8 cellular contexts compared by ENCODE assay signal in the genomic region with DNA sequence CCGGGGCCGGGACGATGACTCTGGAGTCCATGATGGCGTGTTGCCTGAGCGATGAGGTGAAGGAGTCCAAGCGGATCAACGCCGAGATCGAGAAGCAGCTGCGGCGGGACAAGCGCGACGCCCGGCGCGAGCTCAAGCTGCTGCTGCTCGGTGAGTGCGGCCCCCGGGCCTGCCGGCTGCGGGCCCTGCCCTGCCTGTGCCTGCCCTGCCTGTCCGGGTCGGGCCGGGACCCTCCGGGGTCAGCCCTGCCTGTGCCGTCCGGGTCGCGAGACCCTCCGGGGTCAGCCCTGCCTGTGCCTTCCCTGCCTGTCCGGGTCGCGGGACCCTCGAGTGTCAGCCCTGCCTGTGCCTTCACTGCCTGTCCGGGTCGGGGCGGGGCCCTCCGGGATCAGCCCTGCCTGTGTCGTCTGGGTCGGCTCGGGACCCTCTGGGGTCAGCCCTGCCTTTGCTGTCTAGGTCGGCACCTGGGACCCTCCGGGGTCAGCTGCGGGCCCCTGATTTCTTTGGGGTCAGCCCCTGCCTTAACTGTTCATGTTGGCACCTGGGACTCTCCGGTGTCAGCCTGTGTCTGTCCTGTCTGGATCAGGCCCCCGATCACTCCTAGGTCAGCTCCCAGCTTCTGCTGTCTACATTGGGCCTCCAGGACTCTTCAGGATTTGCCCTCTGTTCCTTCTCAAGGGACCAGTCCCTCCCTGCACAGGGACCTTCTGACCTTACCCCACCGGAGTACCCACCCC. TPM values are rescaled to one million over a fixed set of nuclear protein-coding genes. Genes with fewer than 3 reads are reported as not detected.
DNase-seq lines count a peak whose midpoint lies in the region; ATAC-seq lines count a peak whose summit lies in the region.

No MANE protein-coding gene starts in this region.

- peak overlapping the region; percentile 85 to 98 for H3K9ac ChIP-seq in duodenal mucosa (ENCODE audit: low read depth in 1 of 2, low read length in 2 of 2)

- H3K9me3 Mint-ChIP-seq in CD4-positive, alpha-beta memory T cell = no peaks in the 10 kb centered on the region
- no peaks in the 10 kb centered on the region for H3K9me3 Mint-ChIP-seq in T-helper 1 cell treated with Interleukin-12 subunit alpha and Interleukin-12 subunit beta and Interleukin-4 antibody, amounts not matched to agents 30 μg/mL and 1 μg/mL, for 36 hours
- H3K9me3 Mint-ChIP-seq in naive thymus-derived CD8-positive, alpha-beta T cell = no peaks in the 10 kb centered on the region

- H3K4me1 ChIP-seq in CD4-positive, alpha-beta memory T cell (ENCODE audit: insufficient read depth, low read length) = peaks cover 34% of the 10 kb centered on the region
- peaks cover 33 to 52% of the 10 kb centered on the region in 2 donors for H3K4me1 ChIP-seq in duodenal mucosa (ENCODE audit: control insufficient read depth in 1 of 2, insufficient read depth in 2 of 2, low read length in 2 of 2)

- peak; percentile 23 for ATAC-seq in HG02642 (IDR thresholded peaks at IDR 0.05; ENCODE audit: poor library complexity, unreplicated experiment)
- peak; percentile 18 to 24 for ATAC-seq in naive thymus-derived CD8-positive, alpha-beta T cell

- CTCF ChIA-PET in CD4-positive, alpha-beta memory T cell (lab: Charles Lee; ENCODE audit: partially characterized antibody) = interaction anchor here (1.1 to 1.9 kb wide), 3 partner anchors 9 to 115 kb away, joined by 3 to 7 read pairs (median 3); no protein-coding TSS in a partner anchor

- H3K27me3 Mint-ChIP-seq in CD4-positive, alpha-beta memory T cell = peaks cover 5 to 21% of the 10 kb centered on the region in 2 donors
- H3K27me3 Mint-ChIP-seq in T-helper 1 cell treated with Interleukin-12 subunit alpha and Interleukin-12 subunit beta and Interleukin-4 antibody, amounts not matched to agents 30 μg/mL and 1 μg/mL, for 36 hours (ENCODE audit: low read depth) = peaks cover 35% of the 10 kb centered on the region
- H3K27me3 Mint-ChIP-seq in naive thymus-derived CD8-positive, alpha-beta T cell = peaks cover 0 to 7% (median 0%) of the 10 kb centered on the region in 5 donors

- POLR2A ChIA-PET in CD4-positive, alpha-beta memory T cell (lab: Charles Lee; ENCODE audit: partially characterized antibody) = no interaction called here
- POLR2A ChIA-PET in naive thymus-derived CD8-positive, alpha-beta T cell (lab: Charles Lee) = interaction anchor here (1.5 kb wide), 1 partner anchor 34 kb away, joined by 3 read pairs; no protein-coding TSS in a partner anchor

- peaks cover 6% of the 10 kb centered on the region for H3K27me3 ChIP-seq in CD4-positive, alpha-beta memory T cell (ENCODE audit: insufficient read depth, low read length)
- H3K27me3 ChIP-seq in duodenal mucosa (ENCODE audit: control insufficient read depth in 1 of 2, insufficient read depth in 2 of 2, low read length in 2 of 2) = no peaks in the 10 kb centered on the region

- H3K4me1 Mint-ChIP-seq in CD4-positive, alpha-beta memory T cell = peaks cover 18 to 28% (median 23%) of the 10 kb centered on the region in 4 donors
- peaks cover 14% of the 10 kb centered on the region for H3K4me1 Mint-ChIP-seq in T-helper 1 cell treated with Interleukin-12 subunit alpha and Interleukin-12 subunit beta and Interleukin-4 antibody, amounts not matched to agents 30 μg/mL and 1 μg/mL, for 36 hours (ENCODE audit: low read depth)
- H3K4me1 Mint-ChIP-seq in naive thymus-derived CD8-positive, alpha-beta T cell = peaks cover 16 to 32% (median 26%) of the 10 kb centered on the region in 4 donors

- no peak overlapping the region for H3K27ac ChIP-seq in CD4-positive, alpha-beta memory T cell (ENCODE audit: low read depth, low read length)
- peak overlapping the region; percentile 84 for H3K27ac ChIP-seq in duodenal mucosa (ENCODE audit: low read depth, low read length)

- H3K36me3 ChIP-seq in CD4-positive, alpha-beta memory T cell (ENCODE audit: insufficient read depth, low read length) = no peaks in the 10 kb centered on the region
- H3K36me3 ChIP-seq in duodenal mucosa (ENCODE audit: control insufficient read depth in 1 of 2, insufficient read depth in 2 of 2, low read length in 2 of 2) = peaks cover under 1 to 6% of the 10 kb centered on the region in 2 donors

- no peaks in the 10 kb centered on the region for H3K9me3 ChIP-seq in CD4-positive, alpha-beta memory T cell (ENCODE audit: control insufficient read depth in 1 of 2, low read length in 2 of 2)
- H3K9me3 ChIP-seq in duodenal mucosa (ENCODE audit: control insufficient read depth in 1 of 2, low read length in 2 of 2) = no peaks in the 10 kb centered on the region

- intact Hi-C loops in CD4-positive, alpha-beta memory T cell (cut with micrococcal nuclease) = no loop called here

- H3K4me3 Mint-ChIP-seq in CD4-positive, alpha-beta memory T cell = peak overlapping the region; percentile 60 to 84 (median 80)
- H3K4me3 Mint-ChIP-seq in T-helper 1 cell treated with Interleukin-12 subunit alpha and Interleukin-12 subunit beta and Interleukin-4 antibody, amounts not matched to agents 30 μg/mL and 1 μg/mL, for 36 hours = peak overlapping the region; percentile 45
- H3K4me3 Mint-ChIP-seq in naive thymus-derived CD8-positive, alpha-beta T cell = peak overlapping the region; percentile 73 to 92 (median 84)

- peak overlapping the region; percentile 23 to 28 for H3K4me3 ChIP-seq in CD4-positive, alpha-beta memory T cell (ENCODE audit: low read length in 2 of 2)
- H3K4me3 ChIP-seq in duodenal mucosa (ENCODE audit: low read depth in 1 of 2, low read length in 2 of 2) = peak overlapping the region; percentile 85 to 92

- H3K27ac Mint-ChIP-seq in CD4-positive, alpha-beta memory T cell = peak overlapping the region in 3 of 7 donors; percentile 4 to 74 (median 60)
- no peak overlapping the region for H3K27ac Mint-ChIP-seq in T-helper 1 cell treated with Interleukin-12 subunit alpha and Interleukin-12 subunit beta and Interleukin-4 antibody, amounts not matched to agents 30 μg/mL and 1 μg/mL, for 36 hours
- peak overlapping the region in 7 of 10 donors; percentile 56 to 93 (median 88) for H3K27ac Mint-ChIP-seq in naive thymus-derived CD8-positive, alpha-beta T cell

- H3K36me3 Mint-ChIP-seq in CD4-positive, alpha-beta memory T cell = no peaks in the 10 kb centered on the region
- no peaks in the 10 kb centered on the region for H3K36me3 Mint-ChIP-seq in T-helper 1 cell treated with Interleukin-12 subunit alpha and Interleukin-12 subunit beta and Interleukin-4 antibody, amounts not matched to agents 30 μg/mL and 1 μg/mL, for 36 hours (ENCODE audit: low read depth)
- H3K36me3 Mint-ChIP-seq in naive thymus-derived CD8-positive, alpha-beta T cell = no peaks in the 10 kb centered on the region

- DNase-seq in CD4-positive, alpha-beta memory T cell = peak in 4 of 5 donors; percentile 31 to 40 (median 33)
- DNase-seq in naive thymus-derived CD8-positive, alpha-beta T cell = peak in 6 of 10 donors; percentile 28 to 45 (median 32)
- no peak for DNase-seq in OCI-M2 (lab: John Stamatoyannopoulos, UW; ENCODE audit: unreplicated experiment)
- DNase-seq in NCI-H2227 (lab: John Stamatoyannopoulos, UW; ENCODE audit: unreplicated experiment) = no peak
- DNase-seq in AG08395 (ENCODE audit: low spot score) = no peak

RNA-seq across cellular contexts. Expression of a gene that starts 0.6 kb away (rescaled TPM):
- total RNA-seq in CD4-positive, alpha-beta memory T cell = 1 to 10 TPM; 3.5 to 3.9 TPM
- under 1 TPM; 0.09 to 0.39 TPM for polyA plus RNA-seq in CD4-positive, alpha-beta memory T cell
- 1 to 10 TPM; 5.1 to 5.4 TPM for total RNA-seq in naive thymus-derived CD8-positive, alpha-beta T cell
- polyA plus RNA-seq in naive thymus-derived CD8-positive, alpha-beta T cell = under 1 TPM; 0.43 to 0.60 (median 0.47) TPM

RNA-seq across cellular contexts. Expression of a gene that starts 32.5 kb away (rescaled TPM):
- 100 to 1,000 TPM; 876 to 900 TPM for total RNA-seq in CD4-positive, alpha-beta memory T cell
- polyA plus RNA-seq in CD4-positive, alpha-beta memory T cell = 100 to 1,000 TPM; 572 to 943 TPM
- total RNA-seq in naive thymus-derived CD8-positive, alpha-beta T cell = 100 to 1,000 TPM; 981 to 983 TPM
- 100 to 1,000 TPM; 451 to 924 (median 555) TPM for polyA plus RNA-seq in naive thymus-derived CD8-positive, alpha-beta T cell

RNA-seq across cellular contexts. Expression of a gene that starts 41.0 kb away (rescaled TPM):
- total RNA-seq in CD4-positive, alpha-beta memory T cell = 1 to 10 TPM; 2.5 to 2.8 TPM
- polyA plus RNA-seq in CD4-positive, alpha-beta memory T cell = 1 to 10 TPM; 4.1 to 4.8 TPM
- total RNA-seq in naive thymus-derived CD8-positive, alpha-beta T cell = under 1 TPM; 0.36 to 0.39 TPM
- under 1 TPM in 1 of 3 donors, not detected in 2; 0.19 TPM for polyA plus RNA-seq in naive thymus-derived CD8-positive, alpha-beta T cell

Comparison
In these comparisons a context has a peak if more than half of its experiments do, and no peak if none do; other contexts are left out.
1. DNase-seq: peak in CD4-positive, alpha-beta memory T cell (4 of 5) and naive thymus-derived CD8-positive, alpha-beta T cell (6 of 10); none in OCI-M2 (single experiment), NCI-H2227 (single experiment) and AG08395 (single experiment).
2. Peak in every context shown above with its lines, with median percentiles within 50 percentile points of each other: H3K4me3 Mint-ChIP-seq.